Comparison of ENCODE assay signal across 9 cellular contexts in genomic region chr7:105267244-105267643, GRCh38.
DNase-seq lines count a peak whose midpoint lies in the region; ATAC-seq and TF ChIP-seq lines count a peak whose summit lies in the region.
"Had no signal": no experiment of that assay in that cellular context is flagged by ENCODE, and none has a peak within 500 bp of the region (broad histone marks: within the 10 kb centered on the region; RNA-seq: fewer than 3 reads in every experiment).

No MANE protein-coding gene starts in this region.

- 54% methylated on average over 1 of the region's 1 CpG for WGBS in esophagus muscularis mucosa
- WGBS in right lobe of liver (ENCODE audit: insufficient coverage, low coverage, low lambda C conversion rate, missing lambda C conversion rate): 53% methylated on average over 1 of the region's 1 CpG

- H3K9me3 ChIP-seq in esophagus muscularis mucosa (no peaks in the 10 kb centered on the region), skeletal muscle satellite cell (replicated peaks; ENCODE audit: low read length) (no peaks in the 10 kb centered on the region), right lobe of liver (no peaks in the 10 kb centered on the region)

- peak overlapping the region; percentile 78 for H3K4me3 ChIP-seq in GM12865 (ENCODE audit: low read depth, low read length)
- H3K4me3 ChIP-seq in esophagus muscularis mucosa: peak overlapping the region in 2 of 4 donors; percentile 16 to 37
- peak overlapping the region; percentile 50 for H3K4me3 ChIP-seq in skeletal muscle satellite cell (ENCODE audit: low read length)
- no peak overlapping the region for H3K4me3 ChIP-seq in right lobe of liver

- H3K4me1 ChIP-seq in esophagus muscularis mucosa: peaks cover 28 to 37% (median 34%) of the 10 kb centered on the region in 4 donors
- H3K4me1 ChIP-seq in skeletal muscle satellite cell (ENCODE audit: control insufficient read depth, insufficient read depth, low read length): peaks cover 26% of the 10 kb centered on the region
- peaks cover 0 to 14% (median 6%) of the 10 kb centered on the region in 4 donors for H3K4me1 ChIP-seq in right lobe of liver

- peak overlapping the region; percentile 82 for H3K4me2 ChIP-seq in skeletal muscle satellite cell (ENCODE audit: low read length)

- H3K27me3 ChIP-seq in esophagus muscularis mucosa (no peaks in the 10 kb centered on the region), skeletal muscle satellite cell (ENCODE audit: control insufficient read depth, insufficient read depth, low read length) (no peaks in the 10 kb centered on the region), right lobe of liver (no peaks in the 10 kb centered on the region)

- TF ChIP-seq POLR2A in esophagus muscularis mucosa (IDR thresholded peaks at IDR 0.05; ENCODE audit: low read depth) (no peak), right lobe of liver (IDR thresholded peaks at IDR 0.05) (no peak)

- peak overlapping the region; percentile 28 for H3K9ac ChIP-seq in skeletal muscle satellite cell (ENCODE audit: low read depth, low read length)

- no peak for ATAC-seq in right lobe of liver
- no peak for ATAC-seq in HG02623 (IDR thresholded peaks at IDR 0.05; ENCODE audit: unreplicated experiment)

- H3K36me3 ChIP-seq in esophagus muscularis mucosa (no peaks in the 10 kb centered on the region), skeletal muscle satellite cell (ENCODE audit: insufficient read depth, low read length) (no peaks in the 10 kb centered on the region), right lobe of liver (no peaks in the 10 kb centered on the region)

- no peak for TF ChIP-seq EP300 in esophagus muscularis mucosa (IDR thresholded peaks at IDR 0.05)

- in situ Hi-C loops in SK-MEL-5 (cut with HindIII; ENCODE audit: low pct_unique_long_range_greater_than_20kb, low sequenced_read_pairs): no loop called here

- no peak for TF ChIP-seq CTCF in GM12865 (IDR thresholded peaks at IDR 0.05; ENCODE audit: insufficient read depth, low read depth, low read length, missing control alignments)
- TF ChIP-seq CTCF in esophagus muscularis mucosa (IDR thresholded peaks at IDR 0.05): no peak
- no peak for TF ChIP-seq CTCF in right lobe of liver (IDR thresholded peaks at IDR 0.05)

- DNase-seq in GM12865 (ENCODE audit: low read depth) (no peak), SK-MEL-5 (ENCODE audit: low read depth, low spot score) (peak; percentile 42), esophagus muscularis mucosa (ENCODE audit: extremely low spot score) (no peak), right lobe of liver (no peak), NCI-H1092 treated with DMSO at 0.1 percent for 48 hours (lab: John Stamatoyannopoulos, UW) (no peak)
- no peak for DNase-seq in activated CD4-positive, alpha-beta T cell treated with anti-CD3 and anti-CD28 coated beads for 1 hour
- DNase-seq: NCI-H510A had no signal

- intact Hi-C loops in esophagus muscularis mucosa (cut with DNase I) (no loop called here), right lobe of liver (cut with DNase I) (no loop called here)

- H3K27ac ChIP-seq in esophagus muscularis mucosa (replicated peaks in 1 of 4) (peak overlapping the region in 3 of 4 donors; percentile 38 to 76 (median 69)), right lobe of liver (no peak overlapping the region)

Comparison
In these comparisons a context has a peak if more than half of its experiments do, and no peak if none do; other contexts are left out.
1. H3K4me3 ChIP-seq: peak in GM12865 (single experiment) and skeletal muscle satellite cell (single experiment); none in right lobe of liver (0 of 3).
2. H3K27ac ChIP-seq: peak in esophagus muscularis mucosa (3 of 4); none in right lobe of liver (0 of 3).